7 cellular contexts compared by ENCODE assay signal in the genomic region with DNA sequence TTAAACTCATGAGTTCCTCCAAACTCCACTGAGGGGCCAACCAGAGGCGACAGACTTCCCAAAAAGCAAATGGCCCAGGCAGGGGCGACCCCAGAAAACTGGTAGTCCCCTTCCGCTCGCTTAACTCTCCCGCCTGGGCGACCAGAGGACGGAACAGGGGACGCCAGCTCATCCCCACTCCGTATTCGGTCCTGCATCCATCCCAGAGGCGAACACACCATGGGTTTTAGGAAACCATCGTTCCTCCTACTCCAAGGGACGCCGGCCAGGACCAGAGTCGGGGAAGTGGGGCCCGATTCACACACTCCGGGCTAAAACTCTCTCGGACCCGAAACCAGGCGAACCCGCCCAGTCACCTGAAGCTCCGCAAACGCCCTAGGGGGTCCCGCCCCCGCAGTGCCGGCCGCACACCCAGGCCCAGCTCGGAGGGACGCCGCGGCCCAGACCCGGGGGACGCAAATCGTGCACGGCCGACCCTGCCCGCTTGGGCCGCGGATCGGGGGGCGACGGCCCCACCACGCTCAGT. TPM values are rescaled to one million over a fixed set of nuclear protein-coding genes. Genes with fewer than 3 reads are reported as not detected.
DNase-seq lines count a peak whose midpoint lies in the region; ATAC-seq and TF ChIP-seq lines count a peak whose summit lies in the region.

No MANE protein-coding gene starts in this region.

- peaks cover 0 to 4% of the 10 kb centered on the region in 2 donors for H3K9me3 Mint-ChIP-seq in activated T-cell treated with anti-CD3 and anti-CD28 coated beads, Interleukin-2, amount 50 U/mL, for 72 hours
- H3K9me3 Mint-ChIP-seq in neural crest cell (peaks cover 15% of the 10 kb centered on the region), type B pancreatic cell (peaks cover 12% of the 10 kb centered on the region)

- H3K4me1 ChIP-seq in HEK293 (ENCODE audit: control insufficient read depth, insufficient read depth, low read length) = no peaks in the 10 kb centered on the region
- peaks cover 17% of the 10 kb centered on the region; the same call in 1 of the 2 replicates for H3K4me1 ChIP-seq in MM.1S (ENCODE audit: low read length)

- no peaks in the 10 kb centered on the region for H3K27me3 Mint-ChIP-seq in activated T-cell treated with anti-CD3 and anti-CD28 coated beads, Interleukin-2, amount 50 U/mL, for 72 hours (ENCODE audit: low read depth)
- H3K27me3 Mint-ChIP-seq in neural crest cell (ENCODE audit: low read depth) (no peaks in the 10 kb centered on the region), type B pancreatic cell (no peaks in the 10 kb centered on the region)

- peak overlapping the region; percentile 82 for H3K9ac ChIP-seq in MM.1S (ENCODE audit: low read length)

- H3F3A ChIP-seq in MM.1S (ENCODE audit: insufficient read depth, low read length) = no peaks in the 10 kb centered on the region

- no peaks in the 10 kb centered on the region for H3K27me3 ChIP-seq in MM.1S (replicated peaks; ENCODE audit: insufficient read depth, low read length)

- H2AFZ ChIP-seq in MM.1S (ENCODE audit: low read length) = peak overlapping the region; percentile 74

- H3K27ac ChIP-seq in HEK293 (ENCODE audit: extremely low read depth, low read depth, low read length) = peak overlapping the region; percentile 80
- peak overlapping the region; percentile 39; the same call in 1 of the 2 replicates for H3K27ac ChIP-seq in MM.1S (ENCODE audit: low read length)

- no peaks in the 10 kb centered on the region for H3K9me2 ChIP-seq in MM.1S (replicated peaks; ENCODE audit: insufficient read depth, low read length)

- peak; percentile 44 for ATAC-seq in GM18498 (IDR thresholded peaks at IDR 0.05; ENCODE audit: unreplicated experiment)
- ATAC-seq in activated T-cell treated with anti-CD3 and anti-CD28 coated beads, Interleukin-2, amount 50 U/mL, for 72 hours (replicated peaks in 1 of 2) = peak; percentile 53 to 58

- CTCF ChIA-PET in HEK293 (lab: Yijun Ruan, JAX) = interaction anchor here (0.6 to 3.2 kb wide), 6 partner anchors 14 to 250 kb away, joined by 3 to 20 read pairs (median 4); no protein-coding TSS in a partner anchor

- H3K4me1 Mint-ChIP-seq in activated T-cell treated with anti-CD3 and anti-CD28 coated beads, Interleukin-2, amount 50 U/mL, for 72 hours (ENCODE audit: low read depth) = peaks cover 53% of the 10 kb centered on the region
- H3K4me1 Mint-ChIP-seq in neural crest cell = peaks cover 60% of the 10 kb centered on the region
- H3K4me1 Mint-ChIP-seq in type B pancreatic cell (ENCODE audit: unreplicated experiment) = peaks cover 40% of the 10 kb centered on the region

- POLR2A ChIA-PET in HEK293 (lab: Yijun Ruan, JAX) = interaction anchor here (1.1 to 1.9 kb wide), 6 partner anchors 8 to 75 kb away, joined by 3 to 10 read pairs (median 4); a partner anchor contains a TSS

- H3K36me3 ChIP-seq in HEK293 (ENCODE audit: control insufficient read depth in 2 of 2, insufficient read depth in 1 of 2, low read length in 2 of 2) = peaks cover 0 to 16% of the 10 kb centered on the region in 2 experiments; a peak in 1 of 3 replicates
- H3K36me3 ChIP-seq in MM.1S (replicated peaks; ENCODE audit: insufficient read depth, low read length) = peaks cover 3% of the 10 kb centered on the region; the same call in 1 of the 2 replicates

- peak overlapping the region; percentile 69 for H3K4me3 ChIP-seq in HEK293 (ENCODE audit: low read depth, low read length)
- peak overlapping the region; percentile 86 for H3K4me3 ChIP-seq in MM.1S (ENCODE audit: low read length)
- peak overlapping the region; percentile 90 for H3K4me3 ChIP-seq in fibroblast of the aortic adventitia (ENCODE audit: low read depth, low read length)

- H3K9me3 ChIP-seq in HEK293 (ENCODE audit: control insufficient read depth, insufficient read depth, low read depth, low read length) = no peaks in the 10 kb centered on the region
- no peaks in the 10 kb centered on the region for H3K9me3 ChIP-seq in MM.1S (replicated peaks; ENCODE audit: insufficient read depth, low read length)

- H3K79me2 ChIP-seq in MM.1S (ENCODE audit: low read length) = peaks cover 54% of the 10 kb centered on the region

- DNase-seq in MM.1S = peak; percentile 34
- peak; percentile 42 to 50 for DNase-seq in activated T-cell treated with anti-CD3 and anti-CD28 coated beads, Interleukin-2, amount 50 U/mL, for 72 hours
- peak; percentile 18 for DNase-seq in fibroblast of the aortic adventitia (ENCODE audit: low read depth)
- DNase-seq in neural crest cell (ENCODE audit: low read depth, low spot score) = no peak
- peak; percentile 74 for DNase-seq in type B pancreatic cell (ENCODE audit: extremely low spot score, unreplicated experiment)

- H3K4me2 ChIP-seq in MM.1S (ENCODE audit: low read depth, low read length) = peak overlapping the region; percentile 96

- H3K4me3 Mint-ChIP-seq in activated T-cell treated with anti-CD3 and anti-CD28 coated beads, Interleukin-2, amount 50 U/mL, for 72 hours = peak overlapping the region; percentile 96 to 99
- H3K4me3 Mint-ChIP-seq in neural crest cell (peak overlapping the region; percentile 96), type B pancreatic cell (peak overlapping the region; percentile 92)

- peaks cover 6% of the 10 kb centered on the region in 2 donors for H3K36me3 Mint-ChIP-seq in activated T-cell treated with anti-CD3 and anti-CD28 coated beads, Interleukin-2, amount 50 U/mL, for 72 hours (ENCODE audit: insufficient read depth in 2 of 2)
- H3K36me3 Mint-ChIP-seq in neural crest cell (ENCODE audit: low read depth) (peaks cover 30% of the 10 kb centered on the region), type B pancreatic cell (peaks cover 20% of the 10 kb centered on the region)

- peak overlapping the region; percentile 95 for H3K27ac Mint-ChIP-seq in activated T-cell treated with anti-CD3 and anti-CD28 coated beads, Interleukin-2, amount 50 U/mL, for 72 hours
- H3K27ac Mint-ChIP-seq in neural crest cell (ENCODE audit: unreplicated experiment) = peak overlapping the region; percentile 96
- H3K27ac Mint-ChIP-seq in type B pancreatic cell = peak overlapping the region; percentile 86

- peaks cover 11% of the 10 kb centered on the region; the same call in 1 of the 2 replicates for H4K20me1 ChIP-seq in MM.1S (ENCODE audit: insufficient read depth, low read length)

- TF ChIP-seq CTCF in HEK293 (tag by site-specific recombination; IDR thresholded peaks at IDR 0.05) (no peak), MM.1S (IDR thresholded peaks at IDR 0.05; ENCODE audit: low read length) (no peak), fibroblast of the aortic adventitia (IDR thresholded peaks at IDR 0.05; ENCODE audit: insufficient read depth, low read length) (no peak), neural crest cell (conservative IDR thresholded peaks at IDR 0.05) (no peak), type B pancreatic cell (conservative IDR thresholded peaks at IDR 0.05) (peak; percentile 35)

TF ChIP-seq in HEK293, 187 proteins besides CTCF, POLR2A, EP300 and RAD21:
- TF ChIP-seq ZNF366 (tag by site-specific recombination; conservative IDR thresholded peaks at IDR 0.05) = no peak
- TF ChIP-seq OSR2 (tag by site-specific recombination; IDR thresholded peaks at IDR 0.05) = no peak
- TF ChIP-seq ZBTB17 (tag by site-specific recombination; IDR thresholded peaks at IDR 0.05) = no peak
- TF ChIP-seq ZNF510 (tag by site-specific recombination; IDR thresholded peaks at IDR 0.05; ENCODE audit: insufficient replicate concordance) = no peak
- TF ChIP-seq ZNF777 (tag by site-specific recombination; IDR thresholded peaks at IDR 0.05; ENCODE audit: borderline replicate concordance) = no peak
- no peak for TF ChIP-seq ZNF174 (tag by site-specific recombination; IDR thresholded peaks at IDR 0.05)
- TF ChIP-seq KLF10 (tag by site-specific recombination; IDR thresholded peaks at IDR 0.05) = 0 out of 2 replicates have a peak, but pooled peaks have one; percentile 15
- TF ChIP-seq HOXA7 (CRISPR knock-in tag; IDR thresholded peaks at IDR 0.05; ENCODE audit: borderline replicate concordance) = peak; percentile 61; the same call in 1 of the 2 replicates
- no peak for TF ChIP-seq ZNF423 (tag by site-specific recombination; IDR thresholded peaks at IDR 0.05)
- no peak for TF ChIP-seq ZSCAN16 (tag by site-specific recombination; IDR thresholded peaks at IDR 0.05)
- no peak for TF ChIP-seq ZNF248 (tag by site-specific recombination; IDR thresholded peaks at IDR 0.05)
- no peak for TF ChIP-seq ZNF629 (tag by site-specific recombination; IDR thresholded peaks at IDR 0.05)
- TF ChIP-seq GLIS1 (tag by site-specific recombination; IDR thresholded peaks at IDR 0.05) = peak; percentile 70
- 0 out of 2 replicates have a peak, but pooled peaks have one; percentile 7 for TF ChIP-seq KLF1 (tag by site-specific recombination; IDR thresholded peaks at IDR 0.05)
- TF ChIP-seq, protein P1, sequence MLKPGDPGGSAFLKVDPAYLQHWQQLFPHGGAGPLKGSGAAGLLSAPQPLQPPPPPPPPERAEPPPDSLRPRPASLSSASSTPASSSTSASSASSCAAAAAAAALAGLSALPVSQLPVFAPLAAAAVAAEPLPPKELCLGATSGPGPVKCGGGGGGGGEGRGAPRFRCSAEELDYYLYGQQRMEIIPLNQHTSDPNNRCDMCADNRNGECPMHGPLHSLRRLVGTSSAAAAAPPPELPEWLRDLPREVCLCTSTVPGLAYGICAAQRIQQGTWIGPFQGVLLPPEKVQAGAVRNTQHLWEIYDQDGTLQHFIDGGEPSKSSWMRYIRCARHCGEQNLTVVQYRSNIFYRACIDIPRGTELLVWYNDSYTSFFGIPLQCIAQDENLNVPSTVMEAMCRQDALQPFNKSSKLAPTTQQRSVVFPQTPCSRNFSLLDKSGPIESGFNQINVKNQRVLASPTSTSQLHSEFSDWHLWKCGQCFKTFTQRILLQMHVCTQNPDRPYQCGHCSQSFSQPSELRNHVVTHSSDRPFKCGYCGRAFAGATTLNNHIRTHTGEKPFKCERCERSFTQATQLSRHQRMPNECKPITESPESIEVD (tag by site-specific recombination; IDR thresholded peaks at IDR 0.05) = no peak

RNA-seq across cellular contexts. Expression of a gene that starts 0.5 kb away (rescaled TPM):
- total RNA-seq in activated T-cell treated with anti-CD3 and anti-CD28 coated beads, Interleukin-2, amount 50 U/mL, for 72 hours = 10 to 100 TPM; 17.9 to 20.4 TPM
- total RNA-seq in fibroblast of the aortic adventitia (ENCODE audit: low replicate concordance) = 36.0 and 41.6 TPM in 2 replicates
- total RNA-seq in neural crest cell = 42.2 and 44.2 TPM in 2 replicates
- total RNA-seq in type B pancreatic cell (ENCODE audit: low replicate concordance) = 34.2 and 41.9 TPM in 2 replicates
